Comparison of ENCODE assay signal across 27 cellular contexts in the genomic region with DNA sequence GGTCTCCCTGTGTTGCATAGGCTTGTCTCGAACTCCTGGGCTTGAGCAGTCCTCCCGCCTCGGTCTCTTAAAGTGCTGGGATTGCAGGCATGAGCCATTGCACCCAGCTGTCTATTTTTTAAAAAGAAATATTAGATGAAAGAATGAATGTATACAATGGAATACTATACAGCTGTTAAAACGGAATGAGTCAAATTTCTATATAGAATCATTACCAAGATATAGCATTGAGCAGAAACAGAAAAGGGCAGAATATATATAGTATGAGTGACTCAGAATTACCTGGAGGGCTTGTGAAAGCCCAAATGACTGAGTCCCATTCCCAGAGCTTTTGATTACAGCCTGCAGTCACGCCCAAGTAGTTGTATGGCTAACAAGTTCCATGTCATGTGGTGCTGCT. TPM values are rescaled to one million over a fixed set of nuclear protein-coding genes. Genes with fewer than 3 reads are reported as not detected.
DNase-seq lines count a peak whose midpoint lies in the region; ATAC-seq and TF ChIP-seq lines count a peak whose summit lies in the region.
"Had no signal": no experiment of that assay in that cellular context is flagged by ENCODE, and none has a peak within 500 bp of the region (broad histone marks: within the 10 kb centered on the region; RNA-seq: fewer than 3 reads in every experiment).

No MANE protein-coding gene starts in this region.

- WGBS in tibial nerve, 2 donors: 94 to 98% methylated on average over 5 of the region's 5 CpGs

- peaks cover 27% of the 10 kb centered on the region for H3K27me3 Mint-ChIP-seq in activated CD4-positive, alpha-beta T cell treated with anti-CD3 and anti-CD28 coated beads for 36 hours
- H3K27me3 Mint-ChIP-seq in stimulated activated naive CD8-positive, alpha-beta T cell treated with anti-CD3 and anti-CD28 coated beads, Interleukin-15, Interleukin-2, amounts not matched to agents 100 ng/mL and 50 ng/mL, for 24 hours: peaks cover 38% of the 10 kb centered on the region
- H3K27me3 Mint-ChIP-seq in naive thymus-derived CD8-positive, alpha-beta T cell: peaks cover 14 to 66% (median 25%) of the 10 kb centered on the region in 5 donors

- peak; percentile 39 for DNase-seq in activated CD4-positive, alpha-beta T cell treated with anti-CD3 and anti-CD28 coated beads for 36 hours
- DNase-seq in activated CD4-positive, alpha-beta T cell treated with anti-CD3 and anti-CD28 coated beads for 4 hours: no peak
- DNase-seq in epithelial cell of esophagus (ENCODE audit: low read depth) (peak; percentile 40), MG63 (no peak), tibial nerve (ENCODE audit: low spot score in 2 of 2) (no peak)
- DNase-seq in naive thymus-derived CD8-positive, alpha-beta T cell: no peak
- DNase-seq: ACHN; CD4-positive, alpha-beta T cell; COR-L47; DMS79; H9; KBM-7; NCI-H1092 treated with DMSO at 0.1 percent for 48 hours; NCI-H2029 treated with DMSO at 0.1 percent for 48 hours; NCI-H226; NCI-H510A treated with DMSO at 0.1 percent for 48 hours; NCI-H748 treated with DMSO at 0.1 percent for 48 hours; PC-9; RPMI8226; SHP77 treated with DMSO at 0.1 percent for 48 hours had no signal

- ATAC-seq in activated CD4-positive, alpha-beta T cell treated with anti-CD3 and anti-CD28 coated beads for 36 hours: no peak
- ATAC-seq in naive thymus-derived CD8-positive, alpha-beta T cell: no peak
- ATAC-seq: HepG2 had no signal

- H3K9me3 ChIP-seq in HEK293 (ENCODE audit: control insufficient read depth, insufficient read depth, low read depth, low read length) (no peaks in the 10 kb centered on the region), MG63 (no peaks in the 10 kb centered on the region), tibial nerve (no peaks in the 10 kb centered on the region)
- H3K9me3 ChIP-seq: BLaER1 had no signal

- no peak overlapping the region for H3K4me3 Mint-ChIP-seq in activated CD4-positive, alpha-beta T cell treated with anti-CD3 and anti-CD28 coated beads for 36 hours
- H3K4me3 Mint-ChIP-seq in stimulated activated naive CD8-positive, alpha-beta T cell treated with anti-CD3 and anti-CD28 coated beads, Interleukin-15, Interleukin-2, amounts not matched to agents 100 ng/mL and 50 ng/mL, for 24 hours: no peak overlapping the region
- H3K4me3 Mint-ChIP-seq in naive thymus-derived CD8-positive, alpha-beta T cell: no peak overlapping the region
- H3K4me3 Mint-ChIP-seq: CD4-positive, alpha-beta T cell; H9 had no signal

- TF ChIP-seq CTCF in HEK293 (tag by site-specific recombination; IDR thresholded peaks at IDR 0.05) (no peak), epithelial cell of esophagus (IDR thresholded peaks at IDR 0.05; ENCODE audit: insufficient read depth, low read depth, low read length, missing control alignments) (no peak), tibial nerve (IDR thresholded peaks at IDR 0.05) (no peak)

- no peak overlapping the region for H3K27ac Mint-ChIP-seq in activated CD4-positive, alpha-beta T cell treated with anti-CD3 and anti-CD28 coated beads for 36 hours
- peak overlapping the region; percentile 58 for H3K27ac Mint-ChIP-seq in stimulated activated naive CD8-positive, alpha-beta T cell treated with anti-CD3 and anti-CD28 coated beads, Interleukin-15, Interleukin-2, amounts not matched to agents 100 ng/mL and 50 ng/mL, for 24 hours
- H3K27ac Mint-ChIP-seq in naive thymus-derived CD8-positive, alpha-beta T cell: no peak overlapping the region
- H3K27ac Mint-ChIP-seq: CD4-positive, alpha-beta T cell; H9 had no signal

- CTCF ChIA-PET in activated CD4-positive, alpha-beta T cell treated with anti-CD3 and anti-CD28 coated beads for 36 hours (lab: Charles Lee): interaction anchor here (1.0 to 1.9 kb wide), 5 partner anchors 40 to 132 kb away, joined by 3 to 5 read pairs (median 3); no protein-coding TSS in a partner anchor
- CTCF ChIA-PET in HEK293 (lab: Yijun Ruan, JAX): interaction anchor here (1.1 to 2.6 kb wide), 3 partner anchors 11 to 46 kb away, joined by 3 to 15 read pairs (median 5); no protein-coding TSS in a partner anchor

- POLR2A ChIA-PET in activated CD4-positive, alpha-beta T cell treated with anti-CD3 and anti-CD28 coated beads for 36 hours (lab: Charles Lee): interaction anchor here (0.7 kb wide), 1 partner anchor 39 kb away, joined by 4 read pairs; no protein-coding TSS in a partner anchor
- POLR2A ChIA-PET in HEK293 (lab: Yijun Ruan, JAX): no interaction called here
- POLR2A ChIA-PET in naive thymus-derived CD8-positive, alpha-beta T cell (lab: Charles Lee): interaction anchor here (0.5 to 1.1 kb wide), 3 partner anchors 9 to 977 kb away, joined by 3 to 4 read pairs (median 4); no protein-coding TSS in a partner anchor

- no peaks in the 10 kb centered on the region; a peak in 1 of 3 replicates for H3K36me3 ChIP-seq in HEK293 (ENCODE audit: control insufficient read depth in 2 of 2, insufficient read depth in 1 of 2, low read length in 2 of 2)
- H3K36me3 ChIP-seq in MG63: no peaks in the 10 kb centered on the region
- H3K36me3 ChIP-seq in tibial nerve: no peaks in the 10 kb centered on the region

- peaks cover 19% of the 10 kb centered on the region for H3K4me1 Mint-ChIP-seq in activated CD4-positive, alpha-beta T cell treated with anti-CD3 and anti-CD28 coated beads for 36 hours
- H3K4me1 Mint-ChIP-seq in stimulated activated naive CD8-positive, alpha-beta T cell treated with anti-CD3 and anti-CD28 coated beads, Interleukin-15, Interleukin-2, amounts not matched to agents 100 ng/mL and 50 ng/mL, for 24 hours (ENCODE audit: low read depth): peaks cover 18% of the 10 kb centered on the region
- peaks cover 12 to 22% (median 15%) of the 10 kb centered on the region in 4 donors for H3K4me1 Mint-ChIP-seq in naive thymus-derived CD8-positive, alpha-beta T cell

- intact Hi-C loops in activated CD4-positive, alpha-beta T cell treated with anti-CD3 and anti-CD28 coated beads for 36 hours (cut with DNase I, micrococcal nuclease): no loop called here

- H3K4me1 ChIP-seq in HEK293 (ENCODE audit: control insufficient read depth, insufficient read depth, low read length) (peaks cover 17% of the 10 kb centered on the region), tibial nerve (peaks cover 0 to 49% (median 25%) of the 10 kb centered on the region in 4 donors)

- H3K4me3 ChIP-seq in HEK293 (ENCODE audit: low read depth, low read length) (no peak overlapping the region), epithelial cell of esophagus (ENCODE audit: low read length) (no peak overlapping the region), MG63 (no peak overlapping the region), tibial nerve (no peak overlapping the region)
- H3K4me3 ChIP-seq: BLaER1, PC-9 had no signal

- H3K27me3 ChIP-seq in MG63: peaks cover 11% of the 10 kb centered on the region; the same call in 1 of the 2 replicates
- no peaks in the 10 kb centered on the region for H3K27me3 ChIP-seq in tibial nerve
- H3K27me3 ChIP-seq: BLaER1 had no signal

- H3K27ac ChIP-seq in HEK293 (ENCODE audit: extremely low read depth, low read depth, low read length) (no peak overlapping the region), tibial nerve (no peak overlapping the region)
- H3K27ac ChIP-seq: 22Rv1, BLaER1, HL-60, PC-9 had no signal

- TF ChIP-seq EP300 in tibial nerve (IDR thresholded peaks at IDR 0.05): no peak

- no peaks in the 10 kb centered on the region for H3K36me3 Mint-ChIP-seq in activated CD4-positive, alpha-beta T cell treated with anti-CD3 and anti-CD28 coated beads for 36 hours (ENCODE audit: low read depth)
- H3K36me3 Mint-ChIP-seq in stimulated activated naive CD8-positive, alpha-beta T cell treated with anti-CD3 and anti-CD28 coated beads, Interleukin-15, Interleukin-2, amounts not matched to agents 100 ng/mL and 50 ng/mL, for 24 hours (ENCODE audit: low read depth): no peaks in the 10 kb centered on the region
- peaks cover 0 to 3% (median 0%) of the 10 kb centered on the region in 3 donors for H3K36me3 Mint-ChIP-seq in naive thymus-derived CD8-positive, alpha-beta T cell

- no peaks in the 10 kb centered on the region for H3K9me3 Mint-ChIP-seq in activated CD4-positive, alpha-beta T cell treated with anti-CD3 and anti-CD28 coated beads for 36 hours (ENCODE audit: low read depth)
- no peaks in the 10 kb centered on the region for H3K9me3 Mint-ChIP-seq in stimulated activated naive CD8-positive, alpha-beta T cell treated with anti-CD3 and anti-CD28 coated beads, Interleukin-15, Interleukin-2, amounts not matched to agents 100 ng/mL and 50 ng/mL, for 24 hours
- no peaks in the 10 kb centered on the region for H3K9me3 Mint-ChIP-seq in naive thymus-derived CD8-positive, alpha-beta T cell
- H3K9me3 Mint-ChIP-seq: CD4-positive, alpha-beta T cell; H9 had no signal

- TF ChIP-seq POLR2A in tibial nerve (IDR thresholded peaks at IDR 0.05): no peak

TF ChIP-seq in HEK293, 187 proteins besides CTCF, POLR2A, EP300 and RAD21 (continues in another document):
- TF ChIP-seq ZNF660 (tag by site-specific recombination; IDR thresholded peaks at IDR 0.05) (no peak), ZNF10 (tag by site-specific recombination; IDR thresholded peaks at IDR 0.05) (no peak), ZNF571 (tag by site-specific recombination; IDR thresholded peaks at IDR 0.05) (no peak)

RNA-seq across cellular contexts. Expression of a gene that starts 4.4 kb away (rescaled TPM):
- total RNA-seq in activated CD4-positive, alpha-beta T cell treated with anti-CD3 and anti-CD28 coated beads for 36 hours: 1 to 10 TPM; 2.9 to 3.1 TPM
- 1.5 and 1.7 TPM in 2 replicates for total RNA-seq in MG63 (2014; rRNA removed; shearing (Covaris generic); ENCODE audit: low replicate concordance)
- total RNA-seq in tibial nerve: 10 to 100 TPM in 1 of 4 donors, 1 to 10 TPM in 3; 7.1 to 11.7 (median 8.2) TPM
- under 1 TPM in 1 of 2 experiments, not detected in 1; 0.13 TPM for total RNA-seq in naive thymus-derived CD8-positive, alpha-beta T cell
- under 1 TPM in 1 of 3 donors, not detected in 2; 0.13 TPM for polyA plus RNA-seq in naive thymus-derived CD8-positive, alpha-beta T cell
- polyA plus RNA-seq: HepG2 had no signal

RNA-seq across cellular contexts. Expression of a gene that starts 20.5 kb away (rescaled TPM):
- total RNA-seq in activated CD4-positive, alpha-beta T cell treated with anti-CD3 and anti-CD28 coated beads for 36 hours: 10 to 100 TPM; 13.8 to 17.4 TPM
- not detected in 2 replicates for total RNA-seq in MG63 (2014; rRNA removed; shearing (Covaris generic); ENCODE audit: low replicate concordance)
- not detected for total RNA-seq in tibial nerve
- total RNA-seq in naive thymus-derived CD8-positive, alpha-beta T cell: not detected
- not detected for polyA plus RNA-seq in naive thymus-derived CD8-positive, alpha-beta T cell
- total RNA-seq: CD4-positive, alpha-beta T cell; H9; HepG2; HT-29; PC-9 had no signal
- polyA plus RNA-seq: HepG2 had no signal

RNA-seq across cellular contexts. Expression of a gene that starts 31.7 kb away (rescaled TPM):
- 10 to 100 TPM; 40.1 to 41.0 TPM for total RNA-seq in activated CD4-positive, alpha-beta T cell treated with anti-CD3 and anti-CD28 coated beads for 36 hours
- total RNA-seq in MG63 (2014; rRNA removed; shearing (Covaris generic); ENCODE audit: low replicate concordance): not detected in 2 replicates
- 10 to 100 TPM in 2 of 4 donors, 1 to 10 TPM in 2; 3.1 to 43.2 (median 12.7) TPM for total RNA-seq in tibial nerve
- under 1 TPM in 1 of 2 experiments, not detected in 1; 0.25 TPM for total RNA-seq in naive thymus-derived CD8-positive, alpha-beta T cell
- polyA plus RNA-seq in naive thymus-derived CD8-positive, alpha-beta T cell: 1 to 10 TPM in 1 of 3 donors, under 1 TPM in 2; 0.12 to 2.8 (median 0.55) TPM
- total RNA-seq: H9, HepG2, HT-29 had no signal
- polyA plus RNA-seq: HepG2 had no signal

RNA-seq across cellular contexts. Expression of a gene that starts 55.4 kb away (rescaled TPM):
- 100 to 1,000 TPM; 493 to 631 TPM for total RNA-seq in activated CD4-positive, alpha-beta T cell treated with anti-CD3 and anti-CD28 coated beads for 36 hours
- 90.4 and 116 TPM in 2 replicates for total RNA-seq in MG63 (2014; rRNA removed; shearing (Covaris generic); ENCODE audit: low replicate concordance)
- total RNA-seq in tibial nerve: 100 to 1,000 TPM; 123 to 167 (median 137) TPM
- total RNA-seq in naive thymus-derived CD8-positive, alpha-beta T cell: 100 to 1,000 TPM; 185 to 190 TPM
- 100 to 1,000 TPM; 188 to 221 (median 214) TPM for polyA plus RNA-seq in naive thymus-derived CD8-positive, alpha-beta T cell

Comparison
In these comparisons a context has a peak if more than half of its experiments do, and no peak if none do; other contexts are left out.
1. DNase-seq: peak in activated CD4-positive, alpha-beta T cell treated with anti-CD3 and anti-CD28 coated beads for 36 hours (single experiment) and epithelial cell of esophagus (single experiment); none in activated CD4-positive, alpha-beta T cell treated with anti-CD3 and anti-CD28 coated beads for 4 hours (0 of 2), MG63 (single experiment), tibial nerve (0 of 2) and naive thymus-derived CD8-positive, alpha-beta T cell (0 of 10).
2. RNA of a gene that starts 20.5 kb away (total RNA-seq): 13.8 to 17.4 TPM in activated CD4-positive, alpha-beta T cell treated with anti-CD3 and anti-CD28 coated beads for 36 hours; not detected in naive thymus-derived CD8-positive, alpha-beta T cell, not detected in MG63 and not detected in tibial nerve; every median in the first group is over 4 times any median in the second.